In the genomic region with DNA sequence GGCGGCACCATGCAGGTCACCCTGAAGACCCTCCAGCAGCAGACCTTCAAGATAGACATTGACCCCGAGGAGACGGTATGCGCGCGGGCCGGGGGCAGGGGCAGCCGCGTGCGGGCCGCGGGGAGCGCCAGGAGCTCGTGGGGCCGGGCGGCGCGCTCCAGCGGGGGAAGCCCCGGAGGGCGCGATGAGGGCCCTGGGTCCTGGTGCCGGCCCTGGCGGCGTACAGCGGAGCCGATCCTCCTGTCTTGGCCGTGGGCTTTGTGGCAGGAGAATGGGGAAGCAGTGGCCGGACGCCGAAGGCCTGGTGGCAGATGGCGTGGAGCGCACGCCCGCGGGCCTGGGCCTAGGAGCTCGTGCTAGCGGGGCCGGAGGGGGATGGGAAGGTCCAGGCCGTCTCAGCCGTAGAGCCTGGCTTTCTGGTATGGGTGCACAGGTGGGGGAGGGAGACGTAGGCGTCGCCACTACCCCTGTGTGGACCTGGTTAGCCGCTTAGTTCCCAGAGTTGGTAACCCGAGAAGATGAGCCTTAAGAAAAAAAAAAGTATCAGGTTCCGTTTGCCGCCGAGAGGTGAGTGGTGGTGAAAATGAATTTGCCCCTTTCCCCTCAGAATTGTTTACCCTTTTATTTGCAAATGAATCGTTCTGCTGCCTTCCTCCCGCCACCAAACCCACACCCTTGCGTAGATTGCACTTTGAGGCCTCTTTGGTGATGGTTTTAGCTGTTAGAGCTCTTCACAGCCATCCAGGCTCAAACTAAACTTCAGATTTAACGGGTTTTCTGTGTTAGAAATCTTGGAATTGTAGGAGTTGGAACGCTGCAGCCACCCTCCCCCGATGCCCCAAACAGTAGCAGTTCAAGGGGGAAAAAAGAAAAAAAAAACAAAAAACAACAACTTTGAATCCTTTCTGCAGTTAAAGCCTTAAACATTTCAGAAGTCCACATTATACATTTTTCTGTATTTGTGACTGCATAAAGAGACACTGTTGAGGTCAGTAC, we compare ENCODE assay signal across 1 cellular context.
A peak's percentile ranks its signal among the peaks of the same experiment; 100 is the strongest.
TF ChIP-seq lines count a peak whose summit lies in the region.

No MANE protein-coding gene starts in this region.

TF ChIP-seq in WTC11, 78 proteins besides CTCF, POLR2A, EP300 and RAD21 (continued from another document):
- peak; percentile 79; the same call in 1 of the 2 replicates for TF ChIP-seq ZBTB43 (CRISPR knock-in tag; IDR thresholded peaks at IDR 0.05)
- TF ChIP-seq RORB (CRISPR knock-in tag; IDR thresholded peaks at IDR 0.05) = no peak
- TF ChIP-seq JUN (CRISPR knock-in tag; IDR thresholded peaks at IDR 0.05) = no peak
- TF ChIP-seq TEAD4 (CRISPR knock-in tag; IDR thresholded peaks at IDR 0.05) = no peak
- TF ChIP-seq, protein P1, sequence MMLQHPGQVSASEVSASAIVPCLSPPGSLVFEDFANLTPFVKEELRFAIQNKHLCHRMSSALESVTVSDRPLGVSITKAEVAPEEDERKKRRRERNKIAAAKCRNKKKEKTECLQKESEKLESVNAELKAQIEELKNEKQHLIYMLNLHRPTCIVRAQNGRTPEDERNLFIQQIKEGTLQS (CRISPR knock-in tag; conservative IDR thresholded peaks at IDR 0.05) = 0 out of 2 replicates have a peak, but pooled peaks have one; percentile 43
- TF ChIP-seq NFYB (CRISPR knock-in tag; conservative IDR thresholded peaks at IDR 0.05; ENCODE audit: low read depth) = peak; percentile 15; the same call in 1 of the 2 replicates
- 0 out of 2 replicates have a peak, but pooled peaks have one; percentile 65 for TF ChIP-seq IRF2 (CRISPR knock-in tag; IDR thresholded peaks at IDR 0.05; ENCODE audit: borderline replicate concordance, low read depth)
- peak; percentile 60; the same call in 1 of the 2 replicates for TF ChIP-seq FOXK1 (CRISPR knock-in tag; IDR thresholded peaks at IDR 0.05)
- 0 out of 2 replicates have a peak, but pooled peaks have one; percentile 67 for TF ChIP-seq NFE2L1 (CRISPR knock-in tag; IDR thresholded peaks at IDR 0.05)
- TF ChIP-seq, protein P2, sequence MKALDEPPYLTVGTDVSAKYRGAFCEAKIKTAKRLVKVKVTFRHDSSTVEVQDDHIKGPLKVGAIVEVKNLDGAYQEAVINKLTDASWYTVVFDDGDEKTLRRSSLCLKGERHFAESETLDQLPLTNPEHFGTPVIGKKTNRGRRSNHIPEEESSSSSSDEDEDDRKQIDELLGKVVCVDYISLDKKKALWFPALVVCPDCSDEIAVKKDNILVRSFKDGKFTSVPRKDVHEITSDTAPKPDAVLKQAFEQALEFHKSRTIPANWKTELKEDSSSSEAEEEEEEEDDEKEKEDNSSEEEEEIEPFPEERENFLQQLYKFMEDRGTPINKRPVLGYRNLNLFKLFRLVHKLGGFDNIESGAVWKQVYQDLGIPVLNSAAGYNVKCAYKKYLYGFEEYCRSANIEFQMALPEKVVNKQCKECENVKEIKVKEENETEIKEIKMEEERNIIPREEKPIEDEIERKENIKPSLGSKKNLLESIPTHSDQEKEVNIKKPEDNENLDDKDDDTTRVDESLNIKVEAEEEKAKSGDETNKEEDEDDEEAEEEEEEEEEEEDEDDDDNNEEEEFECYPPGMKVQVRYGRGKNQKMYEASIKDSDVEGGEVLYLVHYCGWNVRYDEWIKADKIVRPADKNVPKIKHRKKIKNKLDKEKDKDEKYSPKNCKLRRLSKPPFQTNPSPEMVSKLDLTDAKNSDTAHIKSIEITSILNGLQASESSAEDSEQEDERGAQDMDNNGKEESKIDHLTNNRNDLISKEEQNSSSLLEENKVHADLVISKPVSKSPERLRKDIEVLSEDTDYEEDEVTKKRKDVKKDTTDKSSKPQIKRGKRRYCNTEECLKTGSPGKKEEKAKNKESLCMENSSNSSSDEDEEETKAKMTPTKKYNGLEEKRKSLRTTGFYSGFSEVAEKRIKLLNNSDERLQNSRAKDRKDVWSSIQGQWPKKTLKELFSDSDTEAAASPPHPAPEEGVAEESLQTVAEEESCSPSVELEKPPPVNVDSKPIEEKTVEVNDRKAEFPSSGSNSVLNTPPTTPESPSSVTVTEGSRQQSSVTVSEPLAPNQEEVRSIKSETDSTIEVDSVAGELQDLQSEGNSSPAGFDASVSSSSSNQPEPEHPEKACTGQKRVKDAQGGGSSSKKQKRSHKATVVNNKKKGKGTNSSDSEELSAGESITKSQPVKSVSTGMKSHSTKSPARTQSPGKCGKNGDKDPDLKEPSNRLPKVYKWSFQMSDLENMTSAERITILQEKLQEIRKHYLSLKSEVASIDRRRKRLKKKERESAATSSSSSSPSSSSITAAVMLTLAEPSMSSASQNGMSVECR (CRISPR knock-in tag; IDR thresholded peaks at IDR 0.05; ENCODE audit: borderline replicate concordance) = peak; percentile 49; the same call in 1 of the 2 replicates
- TF ChIP-seq TEAD1 (CRISPR knock-in tag; IDR thresholded peaks at IDR 0.05) = peak; percentile 72; the same call in 1 of the 2 replicates
- TF ChIP-seq, protein P3, sequence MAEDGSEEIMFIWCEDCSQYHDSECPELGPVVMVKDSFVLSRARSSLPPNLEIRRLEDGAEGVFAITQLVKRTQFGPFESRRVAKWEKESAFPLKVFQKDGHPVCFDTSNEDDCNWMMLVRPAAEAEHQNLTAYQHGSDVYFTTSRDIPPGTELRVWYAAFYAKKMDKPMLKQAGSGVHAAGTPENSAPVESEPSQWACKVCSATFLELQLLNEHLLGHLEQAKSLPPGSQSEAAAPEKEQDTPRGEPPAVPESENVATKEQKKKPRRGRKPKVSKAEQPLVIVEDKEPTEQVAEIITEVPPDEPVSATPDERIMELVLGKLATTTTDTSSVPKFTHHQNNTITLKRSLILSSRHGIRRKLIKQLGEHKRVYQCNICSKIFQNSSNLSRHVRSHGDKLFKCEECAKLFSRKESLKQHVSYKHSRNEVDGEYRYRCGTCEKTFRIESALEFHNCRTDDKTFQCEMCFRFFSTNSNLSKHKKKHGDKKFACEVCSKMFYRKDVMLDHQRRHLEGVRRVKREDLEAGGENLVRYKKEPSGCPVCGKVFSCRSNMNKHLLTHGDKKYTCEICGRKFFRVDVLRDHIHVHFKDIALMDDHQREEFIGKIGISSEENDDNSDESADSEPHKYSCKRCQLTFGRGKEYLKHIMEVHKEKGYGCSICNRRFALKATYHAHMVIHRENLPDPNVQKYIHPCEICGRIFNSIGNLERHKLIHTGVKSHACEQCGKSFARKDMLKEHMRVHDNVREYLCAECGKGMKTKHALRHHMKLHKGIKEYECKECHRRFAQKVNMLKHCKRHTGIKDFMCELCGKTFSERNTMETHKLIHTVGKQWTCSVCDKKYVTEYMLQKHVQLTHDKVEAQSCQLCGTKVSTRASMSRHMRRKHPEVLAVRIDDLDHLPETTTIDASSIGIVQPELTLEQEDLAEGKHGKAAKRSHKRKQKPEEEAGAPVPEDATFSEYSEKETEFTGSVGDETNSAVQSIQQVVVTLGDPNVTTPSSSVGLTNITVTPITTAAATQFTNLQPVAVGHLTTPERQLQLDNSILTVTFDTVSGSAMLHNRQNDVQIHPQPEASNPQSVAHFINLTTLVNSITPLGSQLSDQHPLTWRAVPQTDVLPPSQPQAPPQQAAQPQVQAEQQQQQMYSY (CRISPR knock-in tag; IDR thresholded peaks at IDR 0.05) = peak; percentile 52
- TF ChIP-seq, protein P4, sequence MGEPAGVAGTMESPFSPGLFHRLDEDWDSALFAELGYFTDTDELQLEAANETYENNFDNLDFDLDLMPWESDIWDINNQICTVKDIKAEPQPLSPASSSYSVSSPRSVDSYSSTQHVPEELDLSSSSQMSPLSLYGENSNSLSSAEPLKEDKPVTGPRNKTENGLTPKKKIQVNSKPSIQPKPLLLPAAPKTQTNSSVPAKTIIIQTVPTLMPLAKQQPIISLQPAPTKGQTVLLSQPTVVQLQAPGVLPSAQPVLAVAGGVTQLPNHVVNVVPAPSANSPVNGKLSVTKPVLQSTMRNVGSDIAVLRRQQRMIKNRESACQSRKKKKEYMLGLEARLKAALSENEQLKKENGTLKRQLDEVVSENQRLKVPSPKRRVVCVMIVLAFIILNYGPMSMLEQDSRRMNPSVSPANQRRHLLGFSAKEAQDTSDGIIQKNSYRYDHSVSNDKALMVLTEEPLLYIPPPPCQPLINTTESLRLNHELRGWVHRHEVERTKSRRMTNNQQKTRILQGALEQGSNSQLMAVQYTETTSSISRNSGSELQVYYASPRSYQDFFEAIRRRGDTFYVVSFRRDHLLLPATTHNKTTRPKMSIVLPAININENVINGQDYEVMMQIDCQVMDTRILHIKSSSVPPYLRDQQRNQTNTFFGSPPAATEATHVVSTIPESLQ (CRISPR knock-in tag; IDR thresholded peaks at IDR 0.05) = no peak
- peak; percentile 42; the same call in 1 of the 2 replicates for TF ChIP-seq ZNF219 (CRISPR knock-in tag; IDR thresholded peaks at IDR 0.05; ENCODE audit: borderline replicate concordance)
- peak; percentile 57; the same call in 1 of the 2 replicates for TF ChIP-seq SMAD3 (CRISPR knock-in tag; IDR thresholded peaks at IDR 0.05; ENCODE audit: borderline replicate concordance)
